Comparison of ENCODE assay signal across 9 cellular contexts in the genomic region with DNA sequence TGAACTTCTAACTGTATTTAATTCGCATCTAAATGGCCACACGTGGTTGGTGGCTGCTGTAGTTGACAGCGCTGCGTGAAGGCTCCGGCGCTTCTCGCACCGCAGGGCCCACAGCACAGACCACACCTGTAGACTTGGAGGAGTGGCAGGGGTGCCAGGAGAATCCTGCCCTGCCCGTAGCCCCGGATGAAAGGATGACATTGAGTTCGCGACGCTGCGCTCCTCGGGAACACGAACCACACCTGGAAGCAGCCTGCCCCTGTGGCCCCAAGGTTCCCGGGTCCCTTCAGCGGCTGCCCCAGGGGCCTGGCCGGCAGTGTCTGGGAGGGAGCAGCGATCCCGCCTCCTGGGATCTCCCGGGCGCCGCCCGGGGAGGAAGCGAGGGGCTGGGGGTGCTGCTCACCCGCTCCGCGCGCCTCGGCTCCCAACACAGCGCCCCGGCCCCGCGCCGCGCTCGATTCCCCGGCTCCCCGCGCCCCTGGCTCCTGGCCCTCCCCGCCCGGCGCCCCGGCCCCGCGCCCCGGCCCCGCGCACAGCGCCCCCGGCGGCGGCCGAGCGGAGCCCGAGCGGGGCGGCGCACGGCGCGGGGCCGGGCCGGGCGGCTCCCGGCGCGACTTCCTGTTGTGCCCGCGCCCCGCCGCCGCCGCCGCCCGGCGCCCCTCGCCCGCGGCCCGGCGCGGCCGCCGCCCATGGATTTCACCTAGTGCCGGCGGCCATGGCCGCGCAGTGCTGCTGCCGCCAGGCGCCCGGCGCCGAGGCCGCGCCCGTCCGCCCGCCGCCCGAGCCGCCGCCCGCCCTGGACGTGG. TPM values are rescaled to one million over a fixed set of nuclear protein-coding genes. Genes with fewer than 3 reads are reported as not detected.
DNase-seq lines count a peak whose midpoint lies in the region; ATAC-seq, FAIRE-seq and TF ChIP-seq lines count a peak whose summit lies in the region.
"Had no signal": no experiment of that assay in that cellular context is flagged by ENCODE, and none has a peak within 500 bp of the region (broad histone marks: within the 10 kb centered on the region; RNA-seq: fewer than 3 reads in every experiment).

A gene with protein sequence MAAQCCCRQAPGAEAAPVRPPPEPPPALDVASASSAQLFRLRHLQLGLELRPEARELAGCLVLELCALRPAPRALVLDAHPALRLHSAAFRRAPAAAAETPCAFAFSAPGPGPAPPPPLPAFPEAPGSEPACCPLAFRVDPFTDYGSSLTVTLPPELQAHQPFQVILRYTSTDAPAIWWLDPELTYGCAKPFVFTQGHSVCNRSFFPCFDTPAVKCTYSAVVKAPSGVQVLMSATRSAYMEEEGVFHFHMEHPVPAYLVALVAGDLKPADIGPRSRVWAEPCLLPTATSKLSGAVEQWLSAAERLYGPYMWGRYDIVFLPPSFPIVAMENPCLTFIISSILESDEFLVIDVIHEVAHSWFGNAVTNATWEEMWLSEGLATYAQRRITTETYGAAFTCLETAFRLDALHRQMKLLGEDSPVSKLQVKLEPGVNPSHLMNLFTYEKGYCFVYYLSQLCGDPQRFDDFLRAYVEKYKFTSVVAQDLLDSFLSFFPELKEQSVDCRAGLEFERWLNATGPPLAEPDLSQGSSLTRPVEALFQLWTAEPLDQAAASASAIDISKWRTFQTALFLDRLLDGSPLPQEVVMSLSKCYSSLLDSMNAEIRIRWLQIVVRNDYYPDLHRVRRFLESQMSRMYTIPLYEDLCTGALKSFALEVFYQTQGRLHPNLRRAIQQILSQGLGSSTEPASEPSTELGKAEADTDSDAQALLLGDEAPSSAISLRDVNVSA (plus strand): TSS at position 613 of the 806 bp plus-strand sequence. CDS start 103 bp downstream, at position 716.

- peaks cover 4% of the 10 kb centered on the region for H3K4me1 ChIP-seq in HEK293 (ENCODE audit: control insufficient read depth, insufficient read depth, low read length)
- peaks cover 32% of the 10 kb centered on the region for H3K4me1 ChIP-seq in endothelial cell of umbilical vein (ENCODE audit: control insufficient read depth, extremely low read depth, insufficient read depth, low read length)

- peak within 1 kb of the TSS; percentile 7 for H2AFZ ChIP-seq in endothelial cell of umbilical vein (ENCODE audit: low read depth, low read length)

- CTCF ChIA-PET in HEK293 (lab: Yijun Ruan, JAX) (interaction anchor here (0.7 to 0.8 kb wide), 3 partner anchors 12 to 21 kb away, joined by 3 to 7 read pairs (median 4); a partner anchor contains a TSS), endothelial cell of umbilical vein (lab: Charles Lee) (interaction anchor here (0.7 to 3.2 kb wide), 5 partner anchors 9 to 19 kb away, joined by 3 to 47 read pairs (median 4); a partner anchor contains a TSS)

- peaks cover 20% of the 10 kb centered on the region for H3K79me2 ChIP-seq in endothelial cell of umbilical vein (ENCODE audit: control insufficient read depth, insufficient read depth, low read length)

- no TSS peak for BruUV-seq in endothelial cell of umbilical vein (replicated peaks; lab: Mats Ljungman, UMichigan)

- H3K36me3 ChIP-seq in GM06990 (ENCODE audit: control insufficient read depth, insufficient read depth, low read length) = no peaks in the 10 kb centered on the region; the same call in 1 of the 2 replicates
- H3K36me3 ChIP-seq in HEK293 (ENCODE audit: control insufficient read depth in 2 of 2, insufficient read depth in 1 of 2, low read length in 2 of 2) = peaks cover 0 to 12% of the 10 kb centered on the region in 2 experiments; a peak in 1 of 3 replicates
- H3K36me3 ChIP-seq in endothelial cell of umbilical vein (ENCODE audit: control insufficient read depth in 2 of 2, extremely low read depth in 1 of 2, insufficient read depth in 2 of 2, low read length in 2 of 2) = no peaks in the 10 kb centered on the region

- H3K4me3 ChIP-seq in GM06990 (replicated peaks; ENCODE audit: low read depth, low read length) (peak within 1 kb of the TSS; percentile 71), HEK293 (ENCODE audit: low read depth, low read length) (peak within 1 kb of the TSS; percentile 51), endothelial cell of umbilical vein (replicated peaks in 1 of 3; ENCODE audit: insufficient read depth in 1 of 3, low read depth in 1 of 3, low read length in 3 of 3) (peak within 1 kb of the TSS; percentile 33 to 71 (median 42))

- H4K20me1 ChIP-seq in endothelial cell of umbilical vein (replicated peaks; ENCODE audit: control insufficient read depth, extremely low read depth, insufficient read depth, low read length) = no peaks in the 10 kb centered on the region

- H3K9me1 ChIP-seq in endothelial cell of umbilical vein (replicated peaks; ENCODE audit: control insufficient read depth, extremely low read depth, insufficient read depth, low read length) = no peaks in the 10 kb centered on the region

- intact Hi-C loops in endothelial cell of umbilical vein (cut with micrococcal nuclease) = loop anchor here (1.0 to 10.0 kb wide), 5 partner anchors 8 to 649 kb away; a partner anchor contains a TSS

- peak within 1 kb of the TSS; percentile 76 for H3K4me3 Mint-ChIP-seq in mesothelial cell of epicardium

- no peak for TF ChIP-seq POLR2A in endothelial cell of umbilical vein (IDR thresholded peaks at IDR 0.05; ENCODE audit: low read depth, low read length)

- no peaks in the 10 kb centered on the region for H3K9me3 Mint-ChIP-seq in mesothelial cell of epicardium

- peak within 1 kb of the TSS; percentile 74 for H3K4me2 ChIP-seq in endothelial cell of umbilical vein (ENCODE audit: insufficient read depth, low read length)

- DNase-seq in GM06990 (ENCODE audit: extremely low read depth, insufficient read length) (peak; percentile 70), NCI-H2196 treated with DMSO at 0.1 percent for 48 hours (lab: John Stamatoyannopoulos, UW; ENCODE audit: unreplicated experiment) (peak; percentile 29), endothelial cell of umbilical vein (ENCODE audit: low read depth, low spot score) (peak; percentile 40), mesothelial cell of epicardium (ENCODE audit: low spot score in 2 of 2, unreplicated experiment in 2 of 2) (peak; percentile 50 to 67), superior temporal gyrus (ENCODE audit: extremely low spot score) (peak; percentile 32)
- peak; percentile 81 for DNase-seq in activated CD8-positive, alpha-beta memory T cell treated with anti-CD3 and anti-CD28 coated beads for 24 hours

- no peaks in the 10 kb centered on the region for H3K27me3 ChIP-seq in GM06990 (replicated peaks; ENCODE audit: control insufficient read depth, insufficient read depth, low read length)
- H3K27me3 ChIP-seq in endothelial cell of umbilical vein (ENCODE audit: control insufficient read depth in 2 of 2, insufficient read depth in 2 of 2, low read length in 2 of 2) = no peaks in the 10 kb centered on the region

- H3K9me3 ChIP-seq in HEK293 (ENCODE audit: control insufficient read depth, insufficient read depth, low read depth, low read length) (no peaks in the 10 kb centered on the region), endothelial cell of umbilical vein (replicated peaks; ENCODE audit: control insufficient read depth, insufficient read depth, low read length) (no peaks in the 10 kb centered on the region)

- POLR2A ChIA-PET in HEK293 (lab: Yijun Ruan, JAX) = interaction anchor here (0.9 to 3.8 kb wide), 4 partner anchors 10 to 19 kb away, joined by 3 to 46 read pairs (median 6); a partner anchor contains a TSS
- POLR2A ChIA-PET in endothelial cell of umbilical vein (lab: Charles Lee) = interaction anchor here (1.9 kb wide), 1 partner anchor 18 kb away, joined by 7 read pairs; a partner anchor contains a TSS

- no peak for FAIRE-seq in endothelial cell of umbilical vein (lab: Jason Lieb, UNC)
- FAIRE-seq: colon had no signal

- peak within 1 kb of the TSS; percentile 77; the same call in 1 of the 2 replicates for H3K27ac ChIP-seq in HEK293 (ENCODE audit: extremely low read depth, low read depth, low read length)
- peak within 1 kb of the TSS; percentile 47 for H3K27ac ChIP-seq in endothelial cell of umbilical vein (ENCODE audit: insufficient read depth, low read depth, low read length)

- H3K4me1 Mint-ChIP-seq in mesothelial cell of epicardium = peaks cover 28% of the 10 kb centered on the region

- H3K36me3 Mint-ChIP-seq in mesothelial cell of epicardium = peaks cover 3% of the 10 kb centered on the region

- TF ChIP-seq CTCF in GM06990 (IDR thresholded peaks at IDR 0.05; ENCODE audit: insufficient read depth, low read length, poor library complexity, severe bottlenecking) (no peak), HEK293 (tag by site-specific recombination; IDR thresholded peaks at IDR 0.05) (no peak), endothelial cell of umbilical vein (IDR thresholded peaks at IDR 0.05; ENCODE audit: extremely low read depth in 1 of 2, insufficient read depth in 1 of 2, low read depth in 1 of 2, low read length in 2 of 2) (no peak), mesothelial cell of epicardium (IDR thresholded peaks at IDR 0.05; ENCODE audit: unreplicated experiment) (no peak)

- peak within 1 kb of the TSS; percentile 84 for H3K27ac Mint-ChIP-seq in mesothelial cell of epicardium

- H3K27me3 Mint-ChIP-seq in mesothelial cell of epicardium (ENCODE audit: low read depth) = no peaks in the 10 kb centered on the region

- ATAC-seq in GM18517 (IDR thresholded peaks at IDR 0.05; ENCODE audit: unreplicated experiment) = no peak

- dilution Hi-C loops in endothelial cell of umbilical vein (cut with MboI; ENCODE audit: extremely low pct_ligation_motif_present, low sequenced_read_pairs) = no loop called here

- peak within 1 kb of the TSS; percentile 61 for H3K9ac ChIP-seq in endothelial cell of umbilical vein (replicated peaks; ENCODE audit: extremely low read depth, insufficient read depth, low read length)

TF ChIP-seq in HEK293, 187 proteins besides CTCF, POLR2A, EP300 and RAD21 (continues in another document):
- TF ChIP-seq ZNF223 (tag by site-specific recombination; IDR thresholded peaks at IDR 0.05) (no peak), KLF8 (tag by site-specific recombination; IDR thresholded peaks at IDR 0.05) (peak; percentile 44; the same call in 1 of the 2 replicates), ZBTB20 (tag by site-specific recombination; IDR thresholded peaks at IDR 0.05) (peak; percentile 96)

TF ChIP-seq in endothelial cell of umbilical vein, 7 proteins besides CTCF, POLR2A, EP300 and RAD21 (continues in another document):
- no peak for TF ChIP-seq GATA2 (IDR thresholded peaks at IDR 0.05; ENCODE audit: insufficient read depth, insufficient read length, low read depth, low read length)

RNA-seq across cellular contexts. Expression of the gene that starts here (rescaled TPM):
- total RNA-seq in endothelial cell of umbilical vein (62.1 and 67.1 TPM in 2 replicates), mesothelial cell of epicardium (26.4 to 28.3 TPM (median 28.3 TPM) in 3 replicates)
- 35.8 and 47.3 TPM in 2 replicates for polyA plus RNA-seq in endothelial cell of umbilical vein
- polyA plus RNA-seq in endothelial cell of umbilical vein (2011; cell fraction: cytosol; rRNA removed) = 27.5 and 41.8 TPM in 2 replicates
- polyA plus RNA-seq in endothelial cell of umbilical vein (2011; cell fraction: nucleus; rRNA removed) = 45.9 and 55.5 TPM in 2 replicates
- polyA plus RNA-seq in endothelial cell of umbilical vein (2012) = 42.5 and 75.3 TPM in 2 replicates
- polyA minus RNA-seq in endothelial cell of umbilical vein = 17.3 and 23.2 TPM in 2 replicates
- 28.5 TPM for polyA minus RNA-seq in endothelial cell of umbilical vein (2011; cell fraction: cytosol; rRNA and poly(A)+ RNA removed)
- 14.5 and 21.9 TPM in 2 replicates for polyA minus RNA-seq in endothelial cell of umbilical vein (2011; cell fraction: nucleus; rRNA and poly(A)+ RNA removed)

Comparison
In these comparisons a context has a peak if more than half of its experiments do, and no peak if none do; other contexts are left out.
1. DNase-seq: peak in every context shown above with its lines; median percentile 81 in activated CD8-positive, alpha-beta memory T cell treated with anti-CD3 and anti-CD28 coated beads for 24 hours; 70 in GM06990; 58 in mesothelial cell of epicardium; 40 in endothelial cell of umbilical vein; 32 in superior temporal gyrus; 29 in NCI-H2196 treated with DMSO at 0.1 percent for 48 hours.